In the genomic region with DNA sequence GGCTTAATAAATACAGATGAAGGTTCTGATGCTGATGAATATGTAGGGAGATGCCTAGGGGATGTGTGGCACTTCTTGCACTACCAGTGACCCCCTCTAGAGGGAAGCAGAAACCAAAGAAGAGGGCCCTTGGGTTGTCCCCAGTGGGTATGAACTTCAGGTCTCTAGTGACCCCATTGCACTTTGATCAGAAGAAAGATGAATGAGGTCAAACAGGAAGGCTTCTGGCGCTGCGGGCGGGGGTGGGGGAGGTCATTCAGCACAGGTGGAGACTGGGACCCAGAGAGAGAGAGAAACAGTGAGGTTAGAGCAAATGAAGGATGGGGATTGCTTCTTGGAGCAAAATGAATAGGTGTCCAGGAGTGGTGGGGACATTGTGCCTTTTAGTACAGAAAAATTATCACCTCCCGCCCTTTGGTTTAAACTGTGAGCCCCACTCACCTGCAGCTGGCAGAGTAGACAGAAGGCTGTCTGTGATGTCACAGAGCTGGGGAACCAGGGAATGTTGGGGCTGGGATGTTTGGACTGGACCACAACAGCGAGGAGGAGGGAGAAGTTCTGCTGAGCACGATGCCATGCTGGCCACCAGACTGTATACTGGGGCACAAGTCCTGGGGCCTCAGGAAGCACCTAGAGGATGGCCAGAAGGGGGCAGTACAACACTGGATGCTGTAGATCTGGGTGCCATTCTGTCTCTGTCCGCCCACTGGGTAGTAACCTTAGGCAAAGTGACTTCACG, we compare ENCODE assay signal across 1 cellular context.
TF ChIP-seq lines count a peak whose summit lies in the region.

A gene with protein sequence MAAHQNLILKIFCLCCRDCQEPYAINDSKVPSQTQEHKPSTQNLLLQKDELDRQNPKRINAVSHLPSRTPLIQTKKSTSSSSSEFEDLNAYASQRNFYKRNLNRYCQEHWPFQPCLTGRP (minus strand): TSS at position 599 of the 739 bp plus-strand sequence. CDS start 10,469 bp downstream, outside the sequence.

TF ChIP-seq in HCT116, 20 proteins besides CTCF, POLR2A, EP300 and RAD21 (continued from another document):
- no peak for TF ChIP-seq ZBTB33 (IDR thresholded peaks at IDR 0.05; ENCODE audit: extremely low read depth, insufficient replicate concordance, low read length)
- no peak for TF ChIP-seq EGR1 (IDR thresholded peaks at IDR 0.05; ENCODE audit: low read depth)
- no peak for TF ChIP-seq POLR2AphosphoS5 (IDR thresholded peaks at IDR 0.05; ENCODE audit: low read depth, low read length)
- no peak for TF ChIP-seq ZNF274 (IDR thresholded peaks at IDR 0.05; ENCODE audit: low read depth, low read length)
- no peak for TF ChIP-seq CBX3 (IDR thresholded peaks at IDR 0.05; ENCODE audit: low read depth)
- TF ChIP-seq FOSL1 (IDR thresholded peaks at IDR 0.05; ENCODE audit: low read depth) = no peak
- TF ChIP-seq CEBPB (IDR thresholded peaks at IDR 0.05; ENCODE audit: low read depth) = no peak
- TF ChIP-seq SIN3A (IDR thresholded peaks at IDR 0.05; ENCODE audit: low read depth) = no peak
- no peak for TF ChIP-seq ATF3 (IDR thresholded peaks at IDR 0.05)
- no peak for TF ChIP-seq ELF1 (IDR thresholded peaks at IDR 0.05; ENCODE audit: borderline replicate concordance, low read depth)
- TF ChIP-seq MAX (IDR thresholded peaks at IDR 0.05) = peak; percentile 12; the same call in 1 of the 2 replicates
- TF ChIP-seq YY1 (IDR thresholded peaks at IDR 0.05; ENCODE audit: extremely low read depth, insufficient replicate concordance, low read depth, low read length) = peak; percentile 29
